1 cellular context compared by ENCODE assay signal in genomic region chr15:29821416-29822099, GRCh38.
A peak's percentile ranks its signal among the peaks of the same experiment; 100 is the strongest.
TF ChIP-seq lines count a peak whose summit lies in the region.

No MANE protein-coding gene starts in this region.

TF ChIP-seq in K562, 482 proteins besides CTCF, POLR2A, EP300 and RAD21 (continued from another document and continues in another):
- TF ChIP-seq, protein P1, sequence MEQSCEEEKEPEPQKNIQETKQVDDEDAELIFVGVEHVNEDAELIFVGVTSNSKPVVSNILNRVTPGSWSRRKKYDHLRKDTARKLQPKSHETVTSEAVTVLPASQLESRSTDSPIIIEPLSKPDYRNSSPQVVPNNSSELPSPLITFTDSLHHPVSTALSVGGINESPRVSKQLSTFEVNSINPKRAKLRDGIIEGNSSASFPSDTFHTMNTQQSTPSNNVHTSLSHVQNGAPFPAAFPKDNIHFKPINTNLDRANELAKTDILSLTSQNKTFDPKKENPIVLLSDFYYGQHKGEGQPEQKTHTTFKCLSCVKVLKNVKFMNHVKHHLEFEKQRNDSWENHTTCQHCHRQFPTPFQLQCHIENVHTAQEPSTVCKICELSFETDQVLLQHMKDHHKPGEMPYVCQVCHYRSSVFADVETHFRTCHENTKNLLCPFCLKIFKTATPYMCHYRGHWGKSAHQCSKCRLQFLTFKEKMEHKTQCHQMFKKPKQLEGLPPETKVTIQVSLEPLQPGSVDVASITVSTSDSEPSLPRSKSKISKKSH (CRISPR knock-in tag; IDR thresholded peaks at IDR 0.05), result no peak
- TF ChIP-seq CLOCK (CRISPR knock-in tag; IDR thresholded peaks at IDR 0.05; ENCODE audit: borderline replicate concordance) (no peak), ADNP (tag; IDR thresholded peaks at IDR 0.05) (no peak), ZNF3 (CRISPR knock-in tag; IDR thresholded peaks at IDR 0.05) (no peak), SFPQ (IDR thresholded peaks at IDR 0.05; ENCODE audit: low read depth, low read length) (no peak), SMAD1 (IDR thresholded peaks at IDR 0.05; ENCODE audit: low read depth, low read length, partially characterized antibody) (no peak), PHB2 (IDR thresholded peaks at IDR 0.05; ENCODE audit: low read depth) (no peak), NR2F6 (CRISPR knock-in tag; IDR thresholded peaks at IDR 0.05) (no peak), KLF1 (tag; IDR thresholded peaks at IDR 0.05) (no peak), SMARCC2 (IDR thresholded peaks at IDR 0.05; ENCODE audit: low read depth) (no peak), CBX8 (IDR thresholded peaks at IDR 0.05; ENCODE audit: borderline replicate concordance, extremely low read depth, low read depth, low read length, poor library complexity, severe bottlenecking) (no peak), PHF8 (IDR thresholded peaks at IDR 0.05; ENCODE audit: borderline replicate concordance, low read length) (no peak; the same call in 1 of the 2 replicates), ETV6 (IDR thresholded peaks at IDR 0.05; ENCODE audit: borderline replicate concordance in 1 of 2, low read depth in 2 of 2, low read length in 1 of 2) (no peak), ETV6 (CRISPR knock-in tag; IDR thresholded peaks at IDR 0.05; ENCODE audit: borderline replicate concordance) (no peak), PML (IDR thresholded peaks at IDR 0.05; ENCODE audit: low read length) (no peak), SLC30A9 (CRISPR knock-in tag; IDR thresholded peaks at IDR 0.05) (no peak), ZHX1 (conservative IDR thresholded peaks at IDR 0.05; ENCODE audit: low read length) (no peak), TSHZ1 (CRISPR knock-in tag; IDR thresholded peaks at IDR 0.05) (no peak), FOXO4 (CRISPR knock-in tag; IDR thresholded peaks at IDR 0.05) (no peak), HCFC1 (IDR thresholded peaks at IDR 0.05; ENCODE audit: low read depth, low read length) (peak; percentile 16; the same call in 1 of the 2 replicates), JUN (IDR thresholded peaks at IDR 0.05; ENCODE audit: borderline replicate concordance, low read depth, low read length) (peak; percentile 76), JUN (CRISPR knock-in tag; IDR thresholded peaks at IDR 0.05; ENCODE audit: borderline replicate concordance) (no peak), RNF219 (CRISPR knock-in tag; IDR thresholded peaks at IDR 0.05) (no peak), HSF4 (CRISPR knock-in tag; IDR thresholded peaks at IDR 0.05; ENCODE audit: borderline replicate concordance) (no peak), REST (CRISPR knock-in tag; IDR thresholded peaks at IDR 0.05; ENCODE audit: low read depth) (no peak), CAMTA2 (CRISPR knock-in tag; conservative IDR thresholded peaks at IDR 0.05) (no peak), ZSCAN29 (IDR thresholded peaks at IDR 0.05) (no peak), SMARCB1 (IDR thresholded peaks at IDR 0.05; ENCODE audit: insufficient read length, low read depth) (no peak), ZBTB8A (IDR thresholded peaks at IDR 0.05; ENCODE audit: partially characterized antibody) (no peak), TCFL5 (CRISPR knock-in tag; conservative IDR thresholded peaks at IDR 0.05) (no peak)
- TF ChIP-seq, protein P2, sequence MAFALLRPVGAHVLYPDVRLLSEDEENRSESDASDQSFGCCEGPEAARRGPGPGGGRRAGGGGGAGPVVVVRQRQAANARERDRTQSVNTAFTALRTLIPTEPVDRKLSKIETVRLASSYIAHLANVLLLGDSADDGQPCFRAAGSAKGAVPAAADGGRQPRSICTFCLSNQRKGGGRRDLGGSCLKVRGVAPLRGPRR (CRISPR knock-in tag; IDR thresholded peaks at IDR 0.05), result no peak
- TF ChIP-seq, protein P3, sequence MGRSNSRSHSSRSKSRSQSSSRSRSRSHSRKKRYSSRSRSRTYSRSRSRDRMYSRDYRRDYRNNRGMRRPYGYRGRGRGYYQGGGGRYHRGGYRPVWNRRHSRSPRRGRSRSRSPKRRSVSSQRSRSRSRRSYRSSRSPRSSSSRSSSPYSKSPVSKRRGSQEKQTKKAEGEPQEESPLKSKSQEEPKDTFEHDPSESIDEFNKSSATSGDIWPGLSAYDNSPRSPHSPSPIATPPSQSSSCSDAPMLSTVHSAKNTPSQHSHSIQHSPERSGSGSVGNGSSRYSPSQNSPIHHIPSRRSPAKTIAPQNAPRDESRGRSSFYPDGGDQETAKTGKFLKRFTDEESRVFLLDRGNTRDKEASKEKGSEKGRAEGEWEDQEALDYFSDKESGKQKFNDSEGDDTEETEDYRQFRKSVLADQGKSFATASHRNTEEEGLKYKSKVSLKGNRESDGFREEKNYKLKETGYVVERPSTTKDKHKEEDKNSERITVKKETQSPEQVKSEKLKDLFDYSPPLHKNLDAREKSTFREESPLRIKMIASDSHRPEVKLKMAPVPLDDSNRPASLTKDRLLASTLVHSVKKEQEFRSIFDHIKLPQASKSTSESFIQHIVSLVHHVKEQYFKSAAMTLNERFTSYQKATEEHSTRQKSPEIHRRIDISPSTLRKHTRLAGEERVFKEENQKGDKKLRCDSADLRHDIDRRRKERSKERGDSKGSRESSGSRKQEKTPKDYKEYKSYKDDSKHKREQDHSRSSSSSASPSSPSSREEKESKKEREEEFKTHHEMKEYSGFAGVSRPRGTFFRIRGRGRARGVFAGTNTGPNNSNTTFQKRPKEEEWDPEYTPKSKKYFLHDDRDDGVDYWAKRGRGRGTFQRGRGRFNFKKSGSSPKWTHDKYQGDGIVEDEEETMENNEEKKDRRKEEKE (IDR thresholded peaks at IDR 0.05; ENCODE audit: borderline replicate concordance in 1 of 2, control insufficient read depth in 1 of 2, low read depth in 2 of 2, low read length in 1 of 2), result no peak
